27 cellular contexts compared by ENCODE assay signal in the genomic region with DNA sequence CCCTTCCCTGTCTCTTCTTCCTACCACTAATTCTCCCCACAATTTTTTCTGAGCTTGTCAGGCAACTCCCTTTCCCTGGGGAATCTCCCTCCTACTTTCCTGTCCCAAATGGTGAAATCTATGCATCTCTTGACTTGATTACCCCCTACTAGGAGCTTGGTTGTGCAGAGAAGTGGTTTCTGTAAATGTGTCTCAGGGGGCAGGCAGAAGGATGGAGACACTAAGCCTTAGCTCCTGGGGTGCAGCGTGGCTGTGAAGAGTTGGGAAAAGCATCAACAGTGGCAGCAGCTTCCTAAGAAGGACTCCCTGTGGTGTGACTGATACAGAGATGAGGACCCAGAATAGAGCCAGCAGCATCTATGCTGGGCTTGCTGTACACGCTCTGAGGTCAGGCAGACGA.
"Had no signal": no experiment of that assay in that cellular context is flagged by ENCODE, and none has a peak within 500 bp of the region (broad histone marks: within the 10 kb centered on the region; RNA-seq: fewer than 3 reads in every experiment).

No MANE protein-coding gene starts in this region.

- H3K27ac ChIP-seq: esophagus squamous epithelium, heart right ventricle, lower lobe of right lung, parathyroid adenoma, right lobe of liver, testis, tibial artery had no signal

- DNase-seq: cortex of kidney; effector memory CD8-positive, alpha-beta T cell; erythroblast; esophagus squamous epithelium; foreskin melanocyte; glutamatergic neuron; heart right ventricle; hippocampal formation; kidney glomerular epithelial cell; left colon; left ventricle myocardium superior; lower lobe of right lung; natural killer cell; right lobe of liver; small intestine; stimulated activated CD4-positive, alpha-beta T cell treated with anti-CD3 and anti-CD28 coated beads, Interleukin-15, amount 100 ng/mL, for 24 hours; stimulated activated CD4-positive, alpha-beta T cell treated with anti-CD3 and anti-CD28 coated beads, Interleukin-2, amount 100 ng/mL, for 48 hours; stimulated activated naive CD8-positive, alpha-beta T cell treated with anti-CD3 and anti-CD28 coated beads, Interleukin-15, Interleukin-2, amounts not matched to agents 100 U/mL and 50 U/mL, for 24 hours; substantia nigra; testis; tibial artery had no signal

- H3K9me3 ChIP-seq: esophagus squamous epithelium, heart right ventricle, lower lobe of right lung, right lobe of liver, testis, tibial artery had no signal

- H3K4me3 Mint-ChIP-seq: effector memory CD8-positive, alpha-beta T cell; natural killer cell; neural crest cell; type B pancreatic cell had no signal

- H3K9me3 Mint-ChIP-seq: effector memory CD8-positive, alpha-beta T cell; natural killer cell; neural crest cell; type B pancreatic cell had no signal

- H3K4me1 Mint-ChIP-seq: natural killer cell had no signal

- H3K4me1 ChIP-seq: lower lobe of right lung, parathyroid adenoma, right lobe of liver, testis, tibial artery had no signal

- FAIRE-seq: endometrium, islet of Langerhans, small intestine had no signal

- ATAC-seq: effector memory CD8-positive, alpha-beta T cell; heart right ventricle; left colon; left ventricle myocardium superior; natural killer cell; stimulated activated naive CD8-positive, alpha-beta T cell treated with anti-CD3 and anti-CD28 coated beads, Interleukin-15, Interleukin-2, amounts not matched to agents 100 U/mL and 50 U/mL, for 24 hours had no signal

- H3K27ac Mint-ChIP-seq: effector memory CD8-positive, alpha-beta T cell; natural killer cell; progenitor cell of endocrine pancreas; type B pancreatic cell had no signal

- H3K4me3 ChIP-seq: esophagus squamous epithelium, heart right ventricle, lower lobe of right lung, right lobe of liver, testis, tibial artery had no signal

- H3K36me3 ChIP-seq: esophagus squamous epithelium, heart right ventricle, lower lobe of right lung, right lobe of liver, tibial artery had no signal

- H3K36me3 Mint-ChIP-seq: natural killer cell, type B pancreatic cell had no signal

- H3K9ac ChIP-seq: parathyroid adenoma had no signal
